ENCODE assay signal across 21 cellular contexts in the genomic region with DNA sequence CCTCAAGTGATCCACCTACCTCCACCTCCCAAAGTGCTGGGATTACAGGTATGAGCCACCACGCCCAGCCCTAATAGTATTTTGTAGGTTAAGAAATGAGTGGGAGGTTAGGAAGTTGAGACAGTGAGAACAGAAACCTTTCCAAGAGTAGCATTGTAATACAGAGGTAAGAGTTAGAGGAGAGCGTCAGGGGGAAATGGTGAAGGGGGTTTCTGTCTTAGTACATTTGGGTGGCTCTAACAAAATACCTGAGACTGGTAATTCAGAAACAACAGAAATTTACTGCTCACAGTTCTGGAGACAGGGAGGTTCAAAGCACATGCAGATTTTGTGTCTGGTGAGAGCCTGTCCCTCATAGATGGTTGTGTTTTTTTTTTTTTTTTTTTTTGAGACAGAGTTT. TPM values are rescaled to one million over a fixed set of nuclear protein-coding genes. Genes with fewer than 3 reads are reported as not detected.
DNase-seq lines count a peak whose midpoint lies in the region; ATAC-seq, FAIRE-seq and TF ChIP-seq lines count a peak whose summit lies in the region.
"Had no signal": no experiment of that assay in that cellular context is flagged by ENCODE, and none has a peak within 500 bp of the region (broad histone marks: within the 10 kb centered on the region; RNA-seq: fewer than 3 reads in every experiment).

No MANE protein-coding gene starts in this region.

- H4K20me1 ChIP-seq in astrocyte (ENCODE audit: insufficient read depth, low read length): peaks cover 7% of the 10 kb centered on the region

- no peak overlapping the region for H2AFZ ChIP-seq in astrocyte (ENCODE audit: low read depth, low read length)
- H2AFZ ChIP-seq: GM23248 had no signal

- H3K4me3 ChIP-seq in astrocyte (ENCODE audit: insufficient read depth, low read depth, low read length): no peak overlapping the region
- H3K4me3 ChIP-seq: GM23248, HAP-1 had no signal

- no peaks in the 10 kb centered on the region for H3K27me3 ChIP-seq in astrocyte (ENCODE audit: insufficient read depth, low read length)
- H3K27me3 ChIP-seq: BE2C had no signal

- peak overlapping the region; percentile 16 for H3K27ac Mint-ChIP-seq in activated T-cell treated with anti-CD3 and anti-CD28 coated beads, Interleukin-2, amount 50 U/mL, for 24 hours
- H3K27ac Mint-ChIP-seq in activated naive CD4-positive, alpha-beta T cell treated with anti-CD3 and anti-CD28 coated beads, Interleukin-2, amount 50 U/mL, for 24 hours: peak overlapping the region; percentile 24
- peak overlapping the region; percentile 42 for H3K27ac Mint-ChIP-seq in astrocyte (ENCODE audit: unreplicated experiment)

- FAIRE-seq in astrocyte (lab: Jason Lieb, UNC): no peak
- FAIRE-seq: A204.1, G401.6, GM12891 had no signal

- no peak overlapping the region for H3K9ac ChIP-seq in astrocyte (ENCODE audit: low read length)
- H3K9ac ChIP-seq: GM23248 had no signal

- no peak overlapping the region for H3K27ac ChIP-seq in astrocyte (ENCODE audit: low read depth, low read length)
- H3K27ac ChIP-seq: GM23248, HL-60 had no signal

- in situ Hi-C loops in KBM-7 (cut with MboI; ENCODE audit: low pct_unique_long_range_greater_than_20kb, low sequenced_read_pairs): no loop called here

- no peaks in the 10 kb centered on the region for H3K27me3 Mint-ChIP-seq in activated T-cell treated with anti-CD3 and anti-CD28 coated beads, Interleukin-2, amount 50 U/mL, for 24 hours
- no peaks in the 10 kb centered on the region for H3K27me3 Mint-ChIP-seq in activated naive CD4-positive, alpha-beta T cell treated with anti-CD3 and anti-CD28 coated beads, Interleukin-2, amount 50 U/mL, for 24 hours
- no peaks in the 10 kb centered on the region for H3K27me3 Mint-ChIP-seq in astrocyte (ENCODE audit: low read depth, unreplicated experiment)

- peaks cover 7% of the 10 kb centered on the region for H3K36me3 ChIP-seq in astrocyte (ENCODE audit: insufficient read depth, low read length)
- H3K36me3 ChIP-seq: BE2C, HAP-1 had no signal

- H3K9me3 Mint-ChIP-seq in activated T-cell treated with anti-CD3 and anti-CD28 coated beads, Interleukin-2, amount 50 U/mL, for 24 hours: no peaks in the 10 kb centered on the region
- H3K9me3 Mint-ChIP-seq in activated naive CD4-positive, alpha-beta T cell treated with anti-CD3 and anti-CD28 coated beads, Interleukin-2, amount 50 U/mL, for 24 hours: no peaks in the 10 kb centered on the region
- H3K9me3 Mint-ChIP-seq in astrocyte (ENCODE audit: unreplicated experiment): peaks cover 2% of the 10 kb centered on the region
- H3K9me3 Mint-ChIP-seq: CD8-positive, alpha-beta memory T cell had no signal

- TF ChIP-seq CTCF in astrocyte (IDR thresholded peaks at IDR 0.05; ENCODE audit: insufficient read depth, low read depth, low read length): no peak

- ATAC-seq in HG02610 (IDR thresholded peaks at IDR 0.05; ENCODE audit: unreplicated experiment): peak; percentile 39

- H3K4me1 Mint-ChIP-seq in activated T-cell treated with anti-CD3 and anti-CD28 coated beads, Interleukin-2, amount 50 U/mL, for 24 hours (ENCODE audit: low read depth): peaks cover 21% of the 10 kb centered on the region
- peaks cover 17% of the 10 kb centered on the region for H3K4me1 Mint-ChIP-seq in activated naive CD4-positive, alpha-beta T cell treated with anti-CD3 and anti-CD28 coated beads, Interleukin-2, amount 50 U/mL, for 24 hours
- H3K4me1 Mint-ChIP-seq in astrocyte (ENCODE audit: low read depth, unreplicated experiment): no peaks in the 10 kb centered on the region

- no peaks in the 10 kb centered on the region for H3K9me3 ChIP-seq in astrocyte (ENCODE audit: insufficient read depth, low read depth, low read length)
- H3K9me3 ChIP-seq: BE2C, HAP-1 had no signal

- H3K4me2 ChIP-seq in astrocyte (ENCODE audit: low read length): no peak overlapping the region

- no peak overlapping the region for H3K4me3 Mint-ChIP-seq in activated T-cell treated with anti-CD3 and anti-CD28 coated beads, Interleukin-2, amount 50 U/mL, for 24 hours
- no peak overlapping the region for H3K4me3 Mint-ChIP-seq in activated naive CD4-positive, alpha-beta T cell treated with anti-CD3 and anti-CD28 coated beads, Interleukin-2, amount 50 U/mL, for 24 hours
- H3K4me3 Mint-ChIP-seq in astrocyte (ENCODE audit: unreplicated experiment): no peak overlapping the region
- H3K4me3 Mint-ChIP-seq: CD4-positive, CD25-positive, alpha-beta regulatory T cell; CD8-positive, alpha-beta memory T cell had no signal

- peaks cover 14% of the 10 kb centered on the region for H3K79me2 ChIP-seq in astrocyte (ENCODE audit: insufficient read depth, low read length)

- H3K4me1 ChIP-seq in astrocyte (ENCODE audit: insufficient read depth, low read length): no peaks in the 10 kb centered on the region
- H3K4me1 ChIP-seq: BE2C, HAP-1 had no signal

- DNase-seq in activated T-cell treated with anti-CD3 and anti-CD28 coated beads, Interleukin-2, amount 50 U/mL, for 24 hours: no peak
- DNase-seq in activated T-cell treated with anti-CD3 and anti-CD28 coated beads for 4 hours (no peak), astrocyte (ENCODE audit: low read depth) (no peak), KBM-7 (no peak)
- no peak for DNase-seq in activated naive CD4-positive, alpha-beta T cell (lab: John Stamatoyannopoulos, UW)
- DNase-seq: ACHN; BE2C; C1 segment of cervical spinal cord; CD4-positive, CD25-positive, alpha-beta regulatory T cell; CD8-positive, alpha-beta memory T cell; COR-L47; DMS 273 treated with DMSO at 0.1 percent for 48 hours; GM23248 had no signal

- H3K36me3 Mint-ChIP-seq in activated T-cell treated with anti-CD3 and anti-CD28 coated beads, Interleukin-2, amount 50 U/mL, for 24 hours (ENCODE audit: low read depth): peaks cover 34% of the 10 kb centered on the region
- peaks cover 3% of the 10 kb centered on the region for H3K36me3 Mint-ChIP-seq in activated naive CD4-positive, alpha-beta T cell treated with anti-CD3 and anti-CD28 coated beads, Interleukin-2, amount 50 U/mL, for 24 hours
- H3K36me3 Mint-ChIP-seq in astrocyte (ENCODE audit: low read depth, unreplicated experiment): peaks cover 18% of the 10 kb centered on the region

RNA-seq across cellular contexts. Expression of gene SMIM3, which starts 18.8 kb away (rescaled TPM):
- 16.7 and 19.8 TPM in 2 replicates for total RNA-seq in astrocyte

RNA-seq across cellular contexts. Expression of gene DCTN4, which starts 38.6 kb away (rescaled TPM):
- total RNA-seq in astrocyte: 53.8 and 57.0 TPM in 2 replicates

RNA-seq across cellular contexts. Expression of gene IRGM, which starts 48.9 kb away (rescaled TPM):
- not detected in 2 replicates for total RNA-seq in astrocyte
- total RNA-seq: GM23248, H4 had no signal
